8 cellular contexts compared by ENCODE assay signal in the genomic region with DNA sequence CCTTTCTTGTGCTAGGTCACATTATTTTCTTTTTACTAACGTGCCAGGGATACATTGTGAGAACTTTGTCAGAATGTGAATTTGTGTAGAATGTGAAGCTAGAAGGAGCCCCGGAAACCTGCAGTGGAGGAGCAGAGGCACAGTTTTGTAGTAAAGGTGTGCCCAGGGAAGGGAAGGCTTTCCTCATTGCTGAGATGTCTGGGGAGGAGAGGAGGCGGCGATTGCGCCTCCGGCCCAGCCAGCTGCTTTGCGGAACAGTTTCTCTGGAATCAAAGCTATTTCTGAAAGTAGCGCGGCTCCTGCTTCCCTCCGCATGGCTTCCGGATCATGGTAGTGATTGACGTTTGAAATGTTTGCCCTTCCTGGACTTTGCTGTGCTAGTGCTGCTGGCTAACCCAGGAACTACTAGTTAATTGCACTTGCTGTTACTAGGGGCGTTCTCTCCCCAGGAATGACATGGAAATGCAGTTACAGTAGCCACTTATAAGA.
DNase-seq lines count a peak whose midpoint lies in the region; ATAC-seq and TF ChIP-seq lines count a peak whose summit lies in the region.

No MANE protein-coding gene starts in this region.

- H3K27me3 Mint-ChIP-seq in neural crest cell (ENCODE audit: low read depth): no peaks in the 10 kb centered on the region

- intact Hi-C loops in PC-3 (cut with micrococcal nuclease): loop anchor here (2.0 kb wide), 1 partner anchor 15 kb away; no protein-coding TSS in a partner anchor

- peak overlapping the region; percentile 59 for H3K27ac ChIP-seq in C4-2B
- H3K27ac ChIP-seq in PC-3 (ENCODE audit: low read length): no peak overlapping the region
- H3K27ac ChIP-seq in fibroblast of lung (ENCODE audit: insufficient read depth, low read length): peak overlapping the region; percentile 54

- H3K9me2 ChIP-seq in PC-3 (replicated peaks; ENCODE audit: low read length): no peaks in the 10 kb centered on the region

- no peaks in the 10 kb centered on the region for H3K4me1 ChIP-seq in PC-3 (ENCODE audit: insufficient read depth, low read length)
- H3K4me1 ChIP-seq in fibroblast of lung (ENCODE audit: control insufficient read depth, extremely low read depth, insufficient read depth, low read length): peaks cover 6% of the 10 kb centered on the region

- peak overlapping the region; percentile 16 for H3K4me3 Mint-ChIP-seq in neural crest cell

- CTCF ChIA-PET in PC-3 (lab: Charles Lee): no interaction called here

- POLR2A ChIA-PET in PC-3 (lab: Charles Lee; ENCODE audit: unreplicated experiment): interaction anchor here (0.5 kb wide), 1 partner anchor 16 kb away, joined by 3 read pairs; no protein-coding TSS in a partner anchor

- TF ChIP-seq CTCF in C4-2B (conservative IDR thresholded peaks at IDR 0.05): no peak
- TF ChIP-seq CTCF in PC-3 (conservative IDR thresholded peaks at IDR 0.05; ENCODE audit: low read depth, low read length): no peak
- no peak for TF ChIP-seq CTCF in fibroblast of lung (conservative IDR thresholded peaks at IDR 0.05 in 1 of 2, IDR thresholded peaks at IDR 0.05 in 1 of 2; ENCODE audit: low read depth in 1 of 2, low read length in 2 of 2)
- TF ChIP-seq CTCF in neural crest cell (conservative IDR thresholded peaks at IDR 0.05): no peak

- H3K36me3 ChIP-seq in PC-3 (ENCODE audit: low read depth, low read length) (peaks cover 11% of the 10 kb centered on the region), fibroblast of lung (ENCODE audit: control insufficient read depth, insufficient read depth, low read length) (peaks cover 8% of the 10 kb centered on the region)

- H2AFZ ChIP-seq in PC-3 (ENCODE audit: low read length) (no peak overlapping the region), fibroblast of lung (ENCODE audit: low read length) (no peak overlapping the region)

- H3K4me3 ChIP-seq in PC-3 (ENCODE audit: low read length) (no peak overlapping the region), fibroblast of lung (replicated peaks in 1 of 4; ENCODE audit: control extremely low read depth in 1 of 4, insufficient read depth in 1 of 4, low read depth in 3 of 4, low read length in 4 of 4) (no peak overlapping the region)

- H3K79me2 ChIP-seq in PC-3 (ENCODE audit: low read length) (peaks cover 90% of the 10 kb centered on the region), fibroblast of lung (ENCODE audit: control insufficient read depth, insufficient read depth, low read length) (peaks cover 54% of the 10 kb centered on the region)

- peak; percentile 61 for ATAC-seq in PC-3
- no peak for ATAC-seq in GM21737 (IDR thresholded peaks at IDR 0.05; ENCODE audit: unreplicated experiment)
- ATAC-seq in HG03354 (IDR thresholded peaks at IDR 0.05; ENCODE audit: poor library complexity, severe bottlenecking, unreplicated experiment): no peak

- H3K9ac ChIP-seq in PC-3 (ENCODE audit: low read length) (no peak overlapping the region), fibroblast of lung (ENCODE audit: insufficient read depth, low read length) (no peak overlapping the region)

- peaks cover 35% of the 10 kb centered on the region for H3K4me1 Mint-ChIP-seq in neural crest cell

- BruUV-seq in PC-3 (replicated peaks; lab: Mats Ljungman, UMichigan): no TSS peak

- H3K4me2 ChIP-seq in PC-3 (ENCODE audit: low read length): no peak overlapping the region
- peak overlapping the region; percentile 64 for H3K4me2 ChIP-seq in fibroblast of lung (ENCODE audit: extremely low read depth, insufficient read depth, low read length)

- H3K9me3 Mint-ChIP-seq in neural crest cell: no peaks in the 10 kb centered on the region

- H3K27ac Mint-ChIP-seq in neural crest cell (ENCODE audit: unreplicated experiment): peak overlapping the region; percentile 83

- DNase-seq in PC-3 (no peak), fibroblast of lung (ENCODE audit: low read depth in 2 of 2) (peak in 1 of 2 donors; percentile 50), neural crest cell (ENCODE audit: low read depth, low spot score) (no peak), C1 segment of cervical spinal cord (lab: John Stamatoyannopoulos, UW) (no peak), NK-92 (lab: John Stamatoyannopoulos, UW; ENCODE audit: unreplicated experiment) (no peak)

- H3K9me3 ChIP-seq in PC-3 (ENCODE audit: low read length): no peaks in the 10 kb centered on the region
- no peaks in the 10 kb centered on the region for H3K9me3 ChIP-seq in fibroblast of lung (ENCODE audit: control insufficient read depth, insufficient read depth, low read depth, low read length)

- H3K27me3 ChIP-seq in PC-3 (ENCODE audit: low read length): no peaks in the 10 kb centered on the region
- no peaks in the 10 kb centered on the region for H3K27me3 ChIP-seq in fibroblast of lung (ENCODE audit: control insufficient read depth, insufficient read depth, low read length)

- no peaks in the 10 kb centered on the region for H3F3A ChIP-seq in PC-3 (ENCODE audit: low read length, unreplicated experiment)

- H3K36me3 Mint-ChIP-seq in neural crest cell (ENCODE audit: low read depth): peaks cover 3% of the 10 kb centered on the region

- H4K20me1 ChIP-seq in PC-3 (ENCODE audit: low read length): peaks cover 4% of the 10 kb centered on the region; the same call in 1 of the 2 replicates
- no peaks in the 10 kb centered on the region for H4K20me1 ChIP-seq in fibroblast of lung (ENCODE audit: control insufficient read depth, extremely low read depth, insufficient read depth, low read length)
